In the genomic region with DNA sequence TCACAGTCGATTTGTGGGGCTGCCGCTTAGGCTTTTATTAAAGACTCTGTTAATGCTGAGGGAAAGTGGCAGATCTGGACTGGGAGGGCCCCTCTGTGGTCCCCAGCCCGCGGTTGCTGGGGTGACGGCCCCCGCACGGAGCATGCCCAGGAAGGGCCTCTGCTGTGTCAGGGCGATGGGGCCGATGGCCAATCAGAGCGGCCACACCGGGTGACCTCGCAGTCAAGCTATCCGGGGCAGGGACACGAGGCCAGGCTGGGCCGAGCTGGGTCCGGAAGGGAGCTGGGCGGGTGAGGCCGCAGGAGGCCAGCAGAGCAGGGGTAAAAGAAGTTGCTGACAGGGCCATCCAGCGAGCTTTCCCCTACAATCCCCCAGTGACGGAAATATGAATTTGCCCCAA, we compare ENCODE assay signal across 20 cellular contexts.
DNase-seq lines count a peak whose midpoint lies in the region; ATAC-seq lines count a peak whose summit lies in the region.
"Had no signal": no experiment of that assay in that cellular context is flagged by ENCODE, and none has a peak within 500 bp of the region (broad histone marks: within the 10 kb centered on the region; RNA-seq: fewer than 3 reads in every experiment).

No MANE protein-coding gene starts in this region.

- peak; percentile 43 for DNase-seq in EL
- peak; percentile 30 for DNase-seq in SK-N-DZ (ENCODE audit: low spot score)
- DNase-seq in islet precursor cell: peak; percentile 86
- DNase-seq in retina: peak; percentile 91
- no peak for DNase-seq in DMS 273 treated with DMSO at 0.1 percent for 48 hours (lab: John Stamatoyannopoulos, UW)
- DNase-seq in NCI-H2171 treated with DMSO at 0.1 percent for 48 hours (lab: John Stamatoyannopoulos, UW): no peak
- DNase-seq in DMS53 treated with DMSO at 0.1 percent for 48 hours (lab: John Stamatoyannopoulos, UW; ENCODE audit: unreplicated experiment): no peak
- DNase-seq: ACHN; activated CD4-positive, alpha-beta T cell treated with anti-CD3 and anti-CD28 coated beads, Interleukin-2, amount 50 U/mL, for 48 hours; activated naive CD8-positive, alpha-beta T cell treated with anti-CD3 and anti-CD28 coated beads, Interleukin-2, amount 50 U/mL, for 24 hours; activated T-cell treated with anti-CD3 and anti-CD28 coated beads, Interleukin-2, amount 50 U/mL, for 72 hours; CD4-positive, alpha-beta T cell; dorsolateral prefrontal cortex; left ventricle myocardium superior; MG63; naive B cell; NCI-H187 treated with DMSO at 0.1 percent for 48 hours; SK-N-SH; stimulated activated CD4-positive, alpha-beta T cell treated with anti-CD3 and anti-CD28 coated beads, Interleukin-15, amount 100 ng/mL, for 24 hours had no signal

- ATAC-seq in activated CD4-positive, CD25-positive, alpha-beta regulatory T cell treated with anti-CD3 and anti-CD28 coated beads, Interleukin-2, amount 50 U/mL, for 24 hours: no peak
- ATAC-seq: activated naive CD8-positive, alpha-beta T cell treated with anti-CD3 and anti-CD28 coated beads, Interleukin-2, amount 50 U/mL, for 24 hours; activated T-cell treated with anti-CD3 and anti-CD28 coated beads, Interleukin-2, amount 50 U/mL, for 72 hours; left ventricle myocardium superior had no signal

Comparison
In these comparisons a context has a peak if more than half of its experiments do, and no peak if none do; other contexts are left out.
1. DNase-seq: peak in EL (single experiment), SK-N-DZ (single experiment), islet precursor cell (single experiment) and retina (single experiment); none in DMS 273 treated with DMSO at 0.1 percent for 48 hours (single experiment), NCI-H2171 treated with DMSO at 0.1 percent for 48 hours (single experiment) and DMS53 treated with DMSO at 0.1 percent for 48 hours (single experiment).